In genomic region chr4:17595471-17596005, GRCh38 we compare ENCODE assay signal across 10 cellular contexts. TPM values are rescaled to one million over a fixed set of nuclear protein-coding genes. Genes with fewer than 3 reads are reported as not detected.
DNase-seq lines count a peak whose midpoint lies in the region; ATAC-seq and TF ChIP-seq lines count a peak whose summit lies in the region.
"Had no signal": no experiment of that assay in that cellular context is flagged by ENCODE, and none has a peak within 500 bp of the region (broad histone marks: within the 10 kb centered on the region; RNA-seq: fewer than 3 reads in every experiment).

No MANE protein-coding gene starts in this region.

- H3K56ac ChIP-seq in mesendoderm (ENCODE audit: low read length): no peak overlapping the region

- H3K4ac ChIP-seq in mesendoderm (ENCODE audit: low read depth, low read length): no peak overlapping the region

- no peak for TF ChIP-seq CTCF in CD14-positive monocyte (IDR thresholded peaks at IDR 0.05)
- TF ChIP-seq CTCF in RWPE1 (conservative IDR thresholded peaks at IDR 0.05; ENCODE audit: low read depth): no peak
- TF ChIP-seq CTCF in testis (IDR thresholded peaks at IDR 0.05): no peak

- no peaks in the 10 kb centered on the region for H3K4me1 ChIP-seq in mesendoderm (ENCODE audit: control insufficient read depth, low read depth, low read length)
- no peaks in the 10 kb centered on the region for H3K4me1 ChIP-seq in testis

- H2BK15ac ChIP-seq in mesendoderm (replicated peaks; ENCODE audit: low read depth): no peak overlapping the region

- no peak overlapping the region for H4K8ac ChIP-seq in mesendoderm (ENCODE audit: low read depth, low read length)

- no peaks in the 10 kb centered on the region for H3K27me3 Mint-ChIP-seq in CD14-positive monocyte (ENCODE audit: low read depth in 3 of 3)
- no peaks in the 10 kb centered on the region for H3K27me3 Mint-ChIP-seq in activated T-helper 2 cell treated with anti-CD3 and anti-CD28 coated beads, Interferon-gamma antibody, Interleukin-2, Interleukin-4, amounts not matched to agents 10 μg/mL and 5 μg/mL and 100 μg/mL, durations not matched to agents 14 hours and 24 hours and 36 hours (ENCODE audit: low read depth)

- no peaks in the 10 kb centered on the region for H3K9me3 ChIP-seq in testis

- H3K79me1 ChIP-seq in mesendoderm (ENCODE audit: low read length): no peaks in the 10 kb centered on the region

- H3K27me3 ChIP-seq in mesendoderm (ENCODE audit: insufficient read depth, low read length, poor library complexity) (no peaks in the 10 kb centered on the region), testis (no peaks in the 10 kb centered on the region)

- H4K5ac ChIP-seq in mesendoderm (ENCODE audit: low read length): no peak overlapping the region

- H3K4me3 ChIP-seq in mesendoderm (ENCODE audit: low read length) (no peak overlapping the region), testis (no peak overlapping the region)
- H3K4me3 ChIP-seq: GM23248 had no signal

- no peak overlapping the region for H3K4me3 Mint-ChIP-seq in CD14-positive monocyte
- H3K4me3 Mint-ChIP-seq in activated T-helper 2 cell treated with anti-CD3 and anti-CD28 coated beads, Interferon-gamma antibody, Interleukin-2, Interleukin-4, amounts not matched to agents 10 μg/mL and 5 μg/mL and 100 μg/mL, durations not matched to agents 14 hours and 24 hours and 36 hours (ENCODE audit: low read depth): no peak overlapping the region

- WGBS in mesendoderm (ENCODE audit: extremely low coverage, insufficient coverage, low lambda C conversion rate): no CpG with 5 or more reads among the region's 6 CpGs
- WGBS in testis, 2 donors: 72 to 75% methylated on average over 6 of the region's 6 CpGs

- intact Hi-C loops in CD14-positive monocyte (cut with micrococcal nuclease) (no loop called here), testis (cut with DNase I; ENCODE audit: low total_unique reads) (no loop called here)
- intact Hi-C loops in activated T-helper 2 cell treated with anti-CD3 and anti-CD28 coated beads, Interferon-gamma antibody, Interleukin-2, Interleukin-4, amounts not matched to agents 10 μg/mL and 5 μg/mL and 100 μg/mL, durations not matched to agents 14 hours and 24 hours and 36 hours (cut with micrococcal nuclease): no loop called here

- H3K36me3 ChIP-seq in mesendoderm (ENCODE audit: control insufficient read depth, insufficient read depth, low read length): peaks cover 8% of the 10 kb centered on the region
- no peaks in the 10 kb centered on the region for H3K36me3 ChIP-seq in testis (ENCODE audit: low read depth, missing control alignments)

- POLR2A ChIA-PET in RWPE1 (lab: Yijun Ruan, JAX; ENCODE audit: low non-redundant PET): no interaction called here

- H2BK5ac ChIP-seq in mesendoderm (ENCODE audit: low read length): no peak overlapping the region

- DNase-seq in CD14-positive monocyte (ENCODE audit: low spot score) (peak; percentile 57), NOMO-1 treated with DMSO at 0.1 percent for 48 hours (lab: John Stamatoyannopoulos, UW; ENCODE audit: unreplicated experiment) (peak; percentile 96), mesendoderm (no peak), RWPE1 (ENCODE audit: low spot score) (no peak), testis (no peak)
- DNase-seq in activated T-helper 2 cell treated with anti-CD3 and anti-CD28 coated beads, Interferon-gamma antibody, Interleukin-2, Interleukin-4, amounts not matched to agents 10 μg/mL and 5 μg/mL and 100 μg/mL, durations not matched to agents 14 hours and 24 hours and 36 hours (ENCODE audit: low spot score): no peak
- DNase-seq: GM23248, NCI-H2081 had no signal

- H3K18ac ChIP-seq in mesendoderm (ENCODE audit: low read length): no peak overlapping the region

- H3K4me1 Mint-ChIP-seq in CD14-positive monocyte: peaks cover 21% of the 10 kb centered on the region
- peaks cover 13% of the 10 kb centered on the region for H3K4me1 Mint-ChIP-seq in activated T-helper 2 cell treated with anti-CD3 and anti-CD28 coated beads, Interferon-gamma antibody, Interleukin-2, Interleukin-4, amounts not matched to agents 10 μg/mL and 5 μg/mL and 100 μg/mL, durations not matched to agents 14 hours and 24 hours and 36 hours (ENCODE audit: low read depth)

- CTCF ChIA-PET in RWPE1 (lab: Yijun Ruan, JAX): no interaction called here

- H3K27ac Mint-ChIP-seq in CD14-positive monocyte: peak overlapping the region; percentile 60 to 87 (median 80)
- H3K27ac Mint-ChIP-seq in activated T-helper 2 cell treated with anti-CD3 and anti-CD28 coated beads, Interferon-gamma antibody, Interleukin-2, Interleukin-4, amounts not matched to agents 10 μg/mL and 5 μg/mL and 100 μg/mL, durations not matched to agents 14 hours and 24 hours and 36 hours: no peak overlapping the region

- TF ChIP-seq POLR2A in testis (IDR thresholded peaks at IDR 0.05): no peak

- H3K9ac ChIP-seq in mesendoderm (ENCODE audit: low read length): no peak overlapping the region
- H3K9ac ChIP-seq: GM23248 had no signal

- no peaks in the 10 kb centered on the region for H3K9me3 Mint-ChIP-seq in CD14-positive monocyte
- no peaks in the 10 kb centered on the region for H3K9me3 Mint-ChIP-seq in activated T-helper 2 cell treated with anti-CD3 and anti-CD28 coated beads, Interferon-gamma antibody, Interleukin-2, Interleukin-4, amounts not matched to agents 10 μg/mL and 5 μg/mL and 100 μg/mL, durations not matched to agents 14 hours and 24 hours and 36 hours

- no peak overlapping the region for H3K23ac ChIP-seq in mesendoderm (ENCODE audit: low read length)

- peaks cover 80 to 89% of the 10 kb centered on the region in 2 donors for H3K36me3 Mint-ChIP-seq in CD14-positive monocyte
- H3K36me3 Mint-ChIP-seq in activated T-helper 2 cell treated with anti-CD3 and anti-CD28 coated beads, Interferon-gamma antibody, Interleukin-2, Interleukin-4, amounts not matched to agents 10 μg/mL and 5 μg/mL and 100 μg/mL, durations not matched to agents 14 hours and 24 hours and 36 hours (ENCODE audit: low read depth): peaks cover 60% of the 10 kb centered on the region

- H3K4me2 ChIP-seq in mesendoderm (ENCODE audit: low read length): no peak overlapping the region

- no peak overlapping the region for H2BK120ac ChIP-seq in mesendoderm (ENCODE audit: low read depth, low read length)

- no peak overlapping the region for H2AK5ac ChIP-seq in mesendoderm (ENCODE audit: low read length)

- H3K79me2 ChIP-seq in mesendoderm (ENCODE audit: control insufficient read depth, insufficient read depth, low read length): no peaks in the 10 kb centered on the region

- ATAC-seq in GM19351 (IDR thresholded peaks at IDR 0.05; ENCODE audit: unreplicated experiment) (peak; percentile 89), HG02973 (IDR thresholded peaks at IDR 0.05; ENCODE audit: unreplicated experiment) (peak; percentile 79)

- H3K27ac ChIP-seq in mesendoderm (ENCODE audit: low read depth, low read length): no peak overlapping the region
- H3K27ac ChIP-seq in RWPE1: no peak overlapping the region
- no peak overlapping the region for H3K27ac ChIP-seq in testis
- H3K27ac ChIP-seq: GM23248 had no signal

RNA-seq across cellular contexts. Expression of gene LAP3, which starts 18.5 kb away (rescaled TPM):
- polyA plus RNA-seq in CD14-positive monocyte (100 to 1,000 TPM; 108 to 127 TPM), testis (ENCODE audit: insufficient read depth, low read depth, low replicate concordance) (108 TPM)
- 90.8 and 94.9 TPM in 2 replicates for total RNA-seq in activated T-helper 2 cell treated with anti-CD3 and anti-CD28 coated beads, Interferon-gamma antibody, Interleukin-2, Interleukin-4, amounts not matched to agents 10 μg/mL and 5 μg/mL and 100 μg/mL, durations not matched to agents 14 hours and 24 hours and 36 hours
- polyA plus RNA-seq in mesendoderm (2013, experiment 1 of 2): 45.8 TPM
- polyA plus RNA-seq in mesendoderm (2013, experiment 2 of 2): 46.7 TPM
- total RNA-seq in testis: 100 to 1,000 TPM in 1 of 2 donors, 10 to 100 TPM in 1; 98.9 to 100 TPM

RNA-seq across cellular contexts. Expression of gene MED28, which starts 18.9 kb away (rescaled TPM):
- polyA plus RNA-seq in CD14-positive monocyte (10 to 100 TPM; 43.5 to 46.4 TPM), testis (ENCODE audit: insufficient read depth, low read depth, low replicate concordance) (51.7 TPM)
- total RNA-seq in activated T-helper 2 cell treated with anti-CD3 and anti-CD28 coated beads, Interferon-gamma antibody, Interleukin-2, Interleukin-4, amounts not matched to agents 10 μg/mL and 5 μg/mL and 100 μg/mL, durations not matched to agents 14 hours and 24 hours and 36 hours: 53.2 and 55.7 TPM in 2 replicates
- 28.4 TPM for polyA plus RNA-seq in mesendoderm (2013, experiment 1 of 2)
- polyA plus RNA-seq in mesendoderm (2013, experiment 2 of 2): 26.4 TPM
- 10 to 100 TPM; 22.8 to 27.3 TPM for total RNA-seq in testis

Comparison
In these comparisons a context has a peak if more than half of its experiments do, and no peak if none do; other contexts are left out.
1. DNase-seq: peak in CD14-positive monocyte (single experiment) and NOMO-1 treated with DMSO at 0.1 percent for 48 hours (single experiment); none in activated T-helper 2 cell treated with anti-CD3 and anti-CD28 coated beads, Interferon-gamma antibody, Interleukin-2, Interleukin-4, amounts not matched to agents 10 μg/mL and 5 μg/mL and 100 μg/mL, durations not matched to agents 14 hours and 24 hours and 36 hours (single experiment), mesendoderm (single experiment), RWPE1 (single experiment) and testis (single experiment).